Comparison of ENCODE assay signal across 12 cellular contexts in the genomic region with DNA sequence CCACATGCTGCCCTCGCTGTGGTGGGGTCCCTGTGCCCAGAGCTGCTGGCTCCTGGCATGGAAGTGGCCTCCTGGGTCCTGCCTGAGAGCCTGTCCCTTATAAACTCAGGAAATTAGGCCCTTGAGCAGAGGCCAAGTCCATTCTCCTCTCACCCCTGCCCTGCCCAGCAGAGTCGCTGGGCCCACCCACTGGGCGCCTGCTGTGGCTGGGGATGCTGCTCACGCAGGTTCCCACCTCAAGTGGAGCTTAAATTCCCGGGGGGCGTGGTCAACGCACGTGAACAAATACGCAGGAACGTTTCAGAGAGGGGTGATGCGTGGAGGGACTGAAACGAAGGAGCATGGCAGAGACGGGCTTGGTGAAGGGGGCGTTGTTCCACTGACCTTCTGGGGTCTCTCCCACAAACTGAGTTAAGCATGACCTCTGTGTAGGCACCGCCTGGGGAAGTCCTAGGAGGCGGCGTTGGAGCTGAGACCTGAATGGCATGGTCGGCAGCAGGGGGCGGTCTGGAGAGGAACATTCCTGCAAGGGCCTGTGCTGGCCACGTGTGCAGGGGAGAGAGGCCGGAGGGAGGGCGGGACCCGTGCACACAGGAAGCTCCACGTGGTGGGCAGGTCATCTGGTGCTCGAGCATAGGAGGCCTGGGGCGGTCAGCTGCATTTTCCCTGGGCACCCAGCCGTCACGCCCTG. TPM values are rescaled to one million over a fixed set of nuclear protein-coding genes. Genes with fewer than 3 reads are reported as not detected.
DNase-seq lines count a peak whose midpoint lies in the region; ATAC-seq and TF ChIP-seq lines count a peak whose summit lies in the region.
"Had no signal": no experiment of that assay in that cellular context is flagged by ENCODE, and none has a peak within 500 bp of the region (broad histone marks: within the 10 kb centered on the region; RNA-seq: fewer than 3 reads in every experiment).

No MANE protein-coding gene starts in this region.

- H3K4me2 ChIP-seq in mammary epithelial cell (ENCODE audit: insufficient read depth, low read depth, low read length): no peak overlapping the region
- H3K4me2 ChIP-seq: KMS-11 had no signal

- H3K9ac ChIP-seq in mammary epithelial cell (ENCODE audit: insufficient read depth, low read length): no peak overlapping the region
- H3K9ac ChIP-seq: KMS-11 had no signal

- BruUV-seq in mammary epithelial cell (replicated peaks; lab: Mats Ljungman, UMichigan): no TSS peak

- ATAC-seq in body of pancreas (peak; percentile 13), upper lobe of right lung (peak; percentile 56), psoas muscle (no peak), GM18511 (IDR thresholded peaks at IDR 0.05; ENCODE audit: unreplicated experiment) (no peak), GM21528 (IDR thresholded peaks at IDR 0.05; ENCODE audit: low FRiP score, unreplicated experiment) (no peak)

- in situ Hi-C loops in mammary epithelial cell (cut with MboI; ENCODE audit: low sequenced_read_pairs in 2 of 2): no loop called here

- dilution Hi-C loops in mammary epithelial cell (cut with HindIII; ENCODE audit: low sequenced_read_pairs): loop anchor here (5.0 kb wide), 1 partner anchor 57 kb away; no protein-coding TSS in a partner anchor

- peaks cover 39% of the 10 kb centered on the region for H3K79me2 ChIP-seq in mammary epithelial cell (ENCODE audit: insufficient read depth, low read length)

- H3K4me3 ChIP-seq in breast epithelium (no peak overlapping the region), mammary epithelial cell (replicated peaks in 1 of 3; ENCODE audit: insufficient read depth in 1 of 3, low read depth in 2 of 3, low read length in 3 of 3) (no peak overlapping the region), body of pancreas (no peak overlapping the region), upper lobe of right lung (no peak overlapping the region), psoas muscle (no peak overlapping the region)
- H3K4me3 ChIP-seq: thoracic aorta had no signal

- H3K27ac ChIP-seq in breast epithelium: peak overlapping the region; percentile 63 to 80
- no peak overlapping the region for H3K27ac ChIP-seq in mammary epithelial cell (ENCODE audit: insufficient read depth, low read depth, low read length)
- H3K27ac ChIP-seq in body of pancreas: peak overlapping the region; percentile 58 to 82 (median 68)
- H3K27ac ChIP-seq in upper lobe of right lung: peak overlapping the region; percentile 32
- no peak overlapping the region for H3K27ac ChIP-seq in psoas muscle
- H3K27ac ChIP-seq: KMS-11 had no signal

- no peaks in the 10 kb centered on the region for H4K20me1 ChIP-seq in mammary epithelial cell (ENCODE audit: insufficient read depth, low read length)

- no peaks in the 10 kb centered on the region for H3K4me1 ChIP-seq in breast epithelium
- H3K4me1 ChIP-seq in mammary epithelial cell (ENCODE audit: insufficient read depth, low read length): peaks cover 17% of the 10 kb centered on the region
- peaks cover 23% of the 10 kb centered on the region for H3K4me1 ChIP-seq in body of pancreas
- no peaks in the 10 kb centered on the region for H3K4me1 ChIP-seq in upper lobe of right lung
- no peaks in the 10 kb centered on the region for H3K4me1 ChIP-seq in psoas muscle

- H3K27me3 ChIP-seq in breast epithelium (no peaks in the 10 kb centered on the region), mammary epithelial cell (ENCODE audit: insufficient read depth, low read length) (no peaks in the 10 kb centered on the region), body of pancreas (no peaks in the 10 kb centered on the region), upper lobe of right lung (no peaks in the 10 kb centered on the region), psoas muscle (ENCODE audit: insufficient read depth in 3 of 3, low read length in 2 of 3) (no peaks in the 10 kb centered on the region)

- no peak overlapping the region for H2AFZ ChIP-seq in mammary epithelial cell (ENCODE audit: low read depth, low read length)

- TF ChIP-seq POLR2A in breast epithelium (IDR thresholded peaks at IDR 0.05): no peak
- TF ChIP-seq POLR2A in body of pancreas (IDR thresholded peaks at IDR 0.05): no peak

- H3K9me3 ChIP-seq in breast epithelium (no peaks in the 10 kb centered on the region), mammary epithelial cell (replicated peaks; ENCODE audit: insufficient read depth, low read length) (no peaks in the 10 kb centered on the region), body of pancreas (no peaks in the 10 kb centered on the region), upper lobe of right lung (no peaks in the 10 kb centered on the region), psoas muscle (no peaks in the 10 kb centered on the region)
- H3K9me3 ChIP-seq: thoracic aorta had no signal

- intact Hi-C loops in breast epithelium (cut with DNase I; ENCODE audit: low total_unique reads): no loop called here
- intact Hi-C loops in mammary epithelial cell (cut with micrococcal nuclease): no loop called here
- intact Hi-C loops in body of pancreas (cut with DNase I): no loop called here
- intact Hi-C loops in upper lobe of right lung (cut with DNase I): no loop called here
- intact Hi-C loops in psoas muscle (cut with DNase I): no loop called here

- 64% methylated on average over 27 of the region's 28 CpGs for WGBS in mammary epithelial cell (ENCODE audit: low coverage, missing lambda C conversion rate)
- WGBS in body of pancreas, 2 donors: 59 to 60% methylated on average over 19 to 28 of the region's 28 CpGs
- 66 to 72% (median 71%) methylated on average over 28 of the region's 28 CpGs for WGBS in psoas muscle, 3 donors

- no peak for DNase-seq in breast epithelium (ENCODE audit: low spot score in 2 of 2)
- no peak for DNase-seq in mammary epithelial cell
- DNase-seq in body of pancreas: peak in 2 of 4 donors; percentile 40
- peak; percentile 90 for DNase-seq in kidney tubule cell (ENCODE audit: low spot score)
- DNase-seq in upper lobe of right lung: no peak
- no peak for DNase-seq in psoas muscle
- DNase-seq: NCI-H510A treated with DMSO at 0.1 percent for 48 hours; stimulated activated CD4-positive, alpha-beta T cell treated with anti-CD3 and anti-CD28 coated beads, Interleukin-4, amount 100 ng/mL, for 24 hours had no signal

- CTCF ChIA-PET in mammary epithelial cell (lab: Charles Lee; ENCODE audit: low non-redundant PET): no interaction called here

- TF ChIP-seq CTCF in breast epithelium (IDR thresholded peaks at IDR 0.05) (no peak), mammary epithelial cell (conservative IDR thresholded peaks at IDR 0.05 in 1 of 2, IDR thresholded peaks at IDR 0.05 in 1 of 2; ENCODE audit: extremely low read depth in 1 of 2, insufficient read depth in 1 of 2, low read depth in 1 of 2, low read length in 2 of 2) (no peak), body of pancreas (IDR thresholded peaks at IDR 0.05) (peak in 1 of 7 experiments; percentile 6), upper lobe of right lung (IDR thresholded peaks at IDR 0.05) (no peak), psoas muscle (IDR thresholded peaks at IDR 0.05) (no peak)

- H3K36me3 ChIP-seq in breast epithelium (no peaks in the 10 kb centered on the region), mammary epithelial cell (ENCODE audit: insufficient read depth, low read length) (peaks cover 5% of the 10 kb centered on the region), body of pancreas (replicated peaks in 1 of 2; ENCODE audit: insufficient read depth in 1 of 2, low read depth in 2 of 2) (no peaks in the 10 kb centered on the region), upper lobe of right lung (no peaks in the 10 kb centered on the region), psoas muscle (ENCODE audit: insufficient read depth in 1 of 2, low read depth in 1 of 2) (peaks cover 0 to 6% of the 10 kb centered on the region in 2 donors)

RNA-seq across cellular contexts. Expression of a gene that starts 27.9 kb away (rescaled TPM):
- 10 to 100 TPM; 30.7 to 73.7 (median 71.0) TPM for total RNA-seq in breast epithelium
- 10 to 100 TPM; 37.0 to 48.5 TPM for total RNA-seq in mammary epithelial cell
- 30.6 TPM for polyA plus RNA-seq in mammary epithelial cell
- polyA minus RNA-seq in mammary epithelial cell: 6.7 TPM
- 10 to 100 TPM; 12.7 to 26.0 TPM for total RNA-seq in body of pancreas
- 58.8 TPM for total RNA-seq in upper lobe of right lung
- total RNA-seq in psoas muscle: 10 to 100 TPM; 28.1 to 47.6 (median 43.6) TPM
- polyA plus RNA-seq in psoas muscle: 10 to 100 TPM; 15.6 to 18.3 (median 16.5) TPM

Comparison
In these comparisons a context has a peak if more than half of its experiments do, and no peak if none do; other contexts are left out.
1. H3K27ac ChIP-seq: peak in breast epithelium (2 of 2), body of pancreas (4 of 4) and upper lobe of right lung (single experiment); none in mammary epithelial cell (single experiment) and psoas muscle (single experiment).
2. ATAC-seq: peak in body of pancreas (single experiment) and upper lobe of right lung (single experiment); none in psoas muscle (0 of 4), GM18511 (single experiment) and GM21528 (single experiment).